Comparison of ENCODE assay signal across 8 cellular contexts in the genomic region with DNA sequence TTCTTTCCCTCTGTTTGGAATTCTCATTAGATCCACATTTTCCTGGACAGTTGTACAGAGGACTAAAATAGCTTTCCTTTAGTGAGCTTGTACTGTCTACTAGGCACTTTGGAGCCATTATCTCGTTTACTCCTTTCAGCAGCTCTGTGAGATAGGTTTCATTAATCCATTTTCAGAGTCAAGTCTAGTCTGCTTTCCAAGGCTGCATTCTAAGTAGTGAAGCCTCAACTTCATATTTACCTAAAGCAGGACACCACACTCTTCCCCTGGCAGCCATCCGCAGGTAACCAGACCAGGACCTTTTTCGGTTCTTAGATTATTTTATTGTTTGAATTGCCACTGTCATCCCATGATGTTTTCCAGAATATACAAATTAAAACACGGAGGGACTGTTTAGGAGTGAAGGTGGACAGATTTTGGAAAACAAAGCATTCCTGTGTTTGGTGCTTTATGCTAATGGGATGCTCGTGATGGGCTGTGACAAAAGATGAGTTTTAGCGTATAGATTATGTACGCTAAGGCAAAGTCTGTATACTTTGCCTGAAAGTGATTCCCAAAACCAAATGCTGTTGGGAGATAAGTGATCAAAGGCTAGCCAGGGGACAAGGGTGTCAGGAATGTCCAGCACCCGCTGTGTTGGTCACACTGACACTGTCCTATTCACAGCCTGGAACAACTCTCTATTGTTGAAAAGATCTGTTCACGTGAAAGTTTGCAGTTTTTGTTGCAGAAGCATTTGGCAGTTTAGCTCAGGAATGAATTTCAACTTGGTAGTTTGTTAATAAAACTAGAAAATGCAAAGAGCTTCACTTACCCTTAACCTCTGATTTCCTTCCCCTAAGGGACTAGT. TPM values are rescaled to one million over a fixed set of nuclear protein-coding genes. Genes with fewer than 3 reads are reported as not detected.
DNase-seq lines count a peak whose midpoint lies in the region; ATAC-seq and TF ChIP-seq lines count a peak whose summit lies in the region.

No MANE protein-coding gene starts in this region.

- no peaks in the 10 kb centered on the region for H3K36me3 ChIP-seq in HUES6 (ENCODE audit: control insufficient read depth, insufficient read depth, low read length)
- no peaks in the 10 kb centered on the region for H3K36me3 ChIP-seq in right atrium auricular region
- H3K36me3 ChIP-seq in skeletal muscle tissue (ENCODE audit: control insufficient read depth in 3 of 3, insufficient read depth in 3 of 3, low read length in 3 of 3): no peaks in the 10 kb centered on the region
- no peaks in the 10 kb centered on the region for H3K36me3 ChIP-seq in MG63

- TF ChIP-seq CTCF in WI38 (IDR thresholded peaks at IDR 0.05; ENCODE audit: low read depth, low read length) (no peak), right atrium auricular region (IDR thresholded peaks at IDR 0.05) (no peak)

- DNase-seq in right atrium auricular region (ENCODE audit: low spot score): no peak
- no peak for DNase-seq in NCI-H1930 (lab: John Stamatoyannopoulos, UW)
- no peak for DNase-seq in MG63

- H3K9me3 ChIP-seq in HUES6 (ENCODE audit: control insufficient read depth, insufficient read depth, low read depth, low read length): no peaks in the 10 kb centered on the region
- no peaks in the 10 kb centered on the region for H3K9me3 ChIP-seq in right atrium auricular region
- no peaks in the 10 kb centered on the region for H3K9me3 ChIP-seq in skeletal muscle tissue (ENCODE audit: control insufficient read depth in 3 of 3, low read length in 3 of 3)
- no peaks in the 10 kb centered on the region for H3K9me3 ChIP-seq in MG63

- H3K9ac ChIP-seq in HUES6 (ENCODE audit: low read length) (no peak overlapping the region), skeletal muscle tissue (ENCODE audit: low read depth in 1 of 3, low read length in 3 of 3) (peak overlapping the region in 1 of 3 donors; percentile 66)

- peaks cover 6% of the 10 kb centered on the region for H3K27me3 ChIP-seq in HUES6 (ENCODE audit: control insufficient read depth, insufficient read depth, low read length)
- no peaks in the 10 kb centered on the region for H3K27me3 ChIP-seq in right atrium auricular region
- peaks cover 0 to 7% (median 7%) of the 10 kb centered on the region in 3 donors for H3K27me3 ChIP-seq in skeletal muscle tissue (ENCODE audit: control insufficient read depth in 3 of 3, insufficient read depth in 3 of 3, low read length in 3 of 3)
- peaks cover 31% of the 10 kb centered on the region for H3K27me3 ChIP-seq in MG63

- ATAC-seq in GM18909 (IDR thresholded peaks at IDR 0.05; ENCODE audit: poor library complexity, unreplicated experiment) (no peak), HG03342 (IDR thresholded peaks at IDR 0.05; ENCODE audit: unreplicated experiment) (no peak)

- H3K4me1 ChIP-seq in HUES6 (ENCODE audit: control insufficient read depth, insufficient read depth, low read length) (peaks cover 34% of the 10 kb centered on the region), right atrium auricular region (peaks cover 0 to 14% of the 10 kb centered on the region in 2 donors), skeletal muscle tissue (ENCODE audit: control insufficient read depth in 3 of 3, insufficient read depth in 3 of 3, low read length in 3 of 3) (peaks cover 0 to 2% (median 0%) of the 10 kb centered on the region in 3 donors)

- H3K27ac ChIP-seq in HUES6 (ENCODE audit: low read depth, low read length): no peak overlapping the region
- H3K27ac ChIP-seq in right atrium auricular region: peak overlapping the region; percentile 87 to 91
- H3K27ac ChIP-seq in skeletal muscle tissue (ENCODE audit: low read depth, low read length): peak overlapping the region; percentile 73

- H3K4me3 ChIP-seq in HUES6 (ENCODE audit: low read depth, low read length) (peak overlapping the region; percentile 88), WI38 (ENCODE audit: low read depth, low read length) (peak overlapping the region; percentile 84), right atrium auricular region (peak overlapping the region; percentile 63 to 92), skeletal muscle tissue (ENCODE audit: low read length in 3 of 3) (peak overlapping the region in 2 of 3 donors; percentile 59 to 74), MG63 (no peak overlapping the region)

RNA-seq across cellular contexts. Expression of gene JAM3, which starts 1.3 kb away (rescaled TPM):
- total RNA-seq in right atrium auricular region: 10 to 100 TPM; 28.5 to 38.1 TPM
- 65.8 TPM for total RNA-seq in skeletal muscle tissue
- 5.7 and 5.8 TPM in 2 replicates for total RNA-seq in MG63 (2014; rRNA removed; shearing (Covaris generic); ENCODE audit: low replicate concordance)
